9 cellular contexts compared by ENCODE assay signal in genomic region chr11:124586247-124586860, GRCh38. TPM values are rescaled to one million over a fixed set of nuclear protein-coding genes. Genes with fewer than 3 reads are reported as not detected.
DNase-seq lines count a peak whose midpoint lies in the region; ATAC-seq and TF ChIP-seq lines count a peak whose summit lies in the region.
"Had no signal": no experiment of that assay in that cellular context is flagged by ENCODE, and none has a peak within 500 bp of the region (broad histone marks: within the 10 kb centered on the region; RNA-seq: fewer than 3 reads in every experiment).

No MANE protein-coding gene starts in this region.

- no peak for TF ChIP-seq EP300 in esophagus muscularis mucosa (IDR thresholded peaks at IDR 0.05)

- DNase-seq in DMS153 treated with DMSO at 0.1 percent for 48 hours (lab: John Stamatoyannopoulos, UW; ENCODE audit: unreplicated experiment): peak; percentile 57
- peak; percentile 54 for DNase-seq in HEK293T (ENCODE audit: extremely low spot score)
- DNase-seq in NCI-H345 treated with DMSO at 0.1 percent for 48 hours (lab: John Stamatoyannopoulos, UW; ENCODE audit: unreplicated experiment): peak; percentile 12
- DNase-seq in activated CD4-positive, alpha-beta T cell treated with anti-CD3 and anti-CD28 coated beads, Interleukin-2, amount 50 U/mL, for 4 hours: peak; percentile 26 to 29
- DNase-seq in esophagus muscularis mucosa (ENCODE audit: extremely low spot score): no peak
- peak; percentile 67 for DNase-seq in nephron progenitor cell
- peak; percentile 65 to 80 for DNase-seq in aorta

- peaks cover 4% of the 10 kb centered on the region for H3K27me3 Mint-ChIP-seq in nephron progenitor cell (ENCODE audit: low read depth, poor library complexity)
- peaks cover 23% of the 10 kb centered on the region for H3K27me3 Mint-ChIP-seq in stimulated activated memory B cell treated with anti-CD40 and anti-IgM and Interleukin-4, amounts not matched to agents 10 μg/mL and 1 μg/mL and 100 μg/mL, for 72 hours

- H3K4me1 ChIP-seq in esophagus muscularis mucosa: no peaks in the 10 kb centered on the region
- no peaks in the 10 kb centered on the region for H3K4me1 ChIP-seq in aorta (ENCODE audit: control insufficient read depth in 1 of 2, insufficient read depth in 2 of 2, low read length in 2 of 2)

- 46% methylated on average over 3 of the region's 3 CpGs for WGBS in esophagus muscularis mucosa
- WGBS in aorta, 2 donors: 45 to 48% methylated on average over 3 of the region's 3 CpGs

- H3K9me3 ChIP-seq in esophagus muscularis mucosa (no peaks in the 10 kb centered on the region), aorta (ENCODE audit: control insufficient read depth, low read length) (no peaks in the 10 kb centered on the region)

- CTCF ChIA-PET in HEK293T (lab: Yijun Ruan, JAX): interaction anchor here (0.8 kb wide), 2 partner anchors 515 to 517 kb away, joined by 3 read pairs; no protein-coding TSS in a partner anchor

- H3K27ac ChIP-seq in esophagus muscularis mucosa (replicated peaks in 1 of 4) (no peak overlapping the region), aorta (ENCODE audit: low read depth in 1 of 2, low read length in 2 of 2) (no peak overlapping the region)

- no peaks in the 10 kb centered on the region for H3K36me3 Mint-ChIP-seq in nephron progenitor cell (ENCODE audit: low read depth)
- H3K36me3 Mint-ChIP-seq in stimulated activated memory B cell treated with anti-CD40 and anti-IgM and Interleukin-4, amounts not matched to agents 10 μg/mL and 1 μg/mL and 100 μg/mL, for 72 hours: no peaks in the 10 kb centered on the region

- no peaks in the 10 kb centered on the region for H3K36me3 ChIP-seq in esophagus muscularis mucosa
- H3K36me3 ChIP-seq in aorta (ENCODE audit: control insufficient read depth in 1 of 2, insufficient read depth in 2 of 2, low read length in 1 of 2): no peaks in the 10 kb centered on the region

- TF ChIP-seq POLR2A in esophagus muscularis mucosa (IDR thresholded peaks at IDR 0.05; ENCODE audit: low read depth): no peak

- TF ChIP-seq CTCF in esophagus muscularis mucosa (IDR thresholded peaks at IDR 0.05) (peak; percentile 40 to 60 (median 50)), nephron progenitor cell (IDR thresholded peaks at IDR 0.05) (peak; percentile 53)

- intact Hi-C loops in esophagus muscularis mucosa (cut with DNase I) (loop anchor here (10.0 kb wide), 1 partner anchor 512 kb away; no protein-coding TSS in a partner anchor), aorta (cut with DNase I) (loop anchor here (5.0 to 10.0 kb wide), 4 partner anchors 172 to 514 kb away; no protein-coding TSS in a partner anchor)

- H3K27ac Mint-ChIP-seq in nephron progenitor cell: no peak overlapping the region
- H3K27ac Mint-ChIP-seq in stimulated activated memory B cell treated with anti-CD40 and anti-IgM and Interleukin-4, amounts not matched to agents 10 μg/mL and 1 μg/mL and 100 μg/mL, for 72 hours: no peak overlapping the region

- POLR2A ChIA-PET in HEK293T (lab: Yijun Ruan, JAX): no interaction called here

- H3K4me3 ChIP-seq in esophagus muscularis mucosa: no peak overlapping the region
- H3K4me3 ChIP-seq in aorta (ENCODE audit: low read length in 2 of 2): no peak overlapping the region

- no peak overlapping the region for H3K4me3 Mint-ChIP-seq in nephron progenitor cell
- no peak overlapping the region for H3K4me3 Mint-ChIP-seq in stimulated activated memory B cell treated with anti-CD40 and anti-IgM and Interleukin-4, amounts not matched to agents 10 μg/mL and 1 μg/mL and 100 μg/mL, for 72 hours

- peaks cover 14% of the 10 kb centered on the region for H3K4me1 Mint-ChIP-seq in nephron progenitor cell
- no peaks in the 10 kb centered on the region for H3K4me1 Mint-ChIP-seq in stimulated activated memory B cell treated with anti-CD40 and anti-IgM and Interleukin-4, amounts not matched to agents 10 μg/mL and 1 μg/mL and 100 μg/mL, for 72 hours

- no peaks in the 10 kb centered on the region for H3K27me3 ChIP-seq in esophagus muscularis mucosa
- H3K27me3 ChIP-seq in aorta (ENCODE audit: control insufficient read depth in 1 of 2, insufficient read depth in 2 of 2, low read length in 1 of 2): no peaks in the 10 kb centered on the region

- H3K9me3 Mint-ChIP-seq in nephron progenitor cell: no peaks in the 10 kb centered on the region
- H3K9me3 Mint-ChIP-seq in stimulated activated memory B cell treated with anti-CD40 and anti-IgM and Interleukin-4, amounts not matched to agents 10 μg/mL and 1 μg/mL and 100 μg/mL, for 72 hours: no peaks in the 10 kb centered on the region

- ATAC-seq in aorta (ENCODE audit: low FRiP score): no peak
- no peak for ATAC-seq in stimulated activated memory B cell treated with anti-CD40 and anti-IgM and Interleukin-4, amounts not matched to agents 10 μg/mL and 1 μg/mL and 100 μg/mL, for 72 hours

TF ChIP-seq in HEK293T, 16 proteins besides CTCF, POLR2A, EP300 and RAD21:
- TF ChIP-seq TARDBP (IDR thresholded peaks at IDR 0.05) (no peak), FOXA1 (IDR thresholded peaks at IDR 0.05) (no peak), SUZ12 (IDR thresholded peaks at IDR 0.05) (no peak), SP1 (IDR thresholded peaks at IDR 0.05) (no peak), ELF4 (IDR thresholded peaks at IDR 0.05) (no peak), ZNF384 (IDR thresholded peaks at IDR 0.05) (no peak)
- TF ChIP-seq, protein P1, sequence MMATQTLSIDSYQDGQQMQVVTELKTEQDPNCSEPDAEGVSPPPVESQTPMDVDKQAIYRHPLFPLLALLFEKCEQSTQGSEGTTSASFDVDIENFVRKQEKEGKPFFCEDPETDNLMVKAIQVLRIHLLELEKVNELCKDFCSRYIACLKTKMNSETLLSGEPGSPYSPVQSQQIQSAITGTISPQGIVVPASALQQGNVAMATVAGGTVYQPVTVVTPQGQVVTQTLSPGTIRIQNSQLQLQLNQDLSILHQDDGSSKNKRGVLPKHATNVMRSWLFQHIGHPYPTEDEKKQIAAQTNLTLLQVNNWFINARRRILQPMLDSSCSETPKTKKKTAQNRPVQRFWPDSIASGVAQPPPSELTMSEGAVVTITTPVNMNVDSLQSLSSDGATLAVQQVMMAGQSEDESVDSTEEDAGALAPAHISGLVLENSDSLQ (IDR thresholded peaks at IDR 0.05): no peak

RNA-seq across cellular contexts. Expression of gene OR8A1, which starts 16.6 kb away (rescaled TPM):
- total RNA-seq in esophagus muscularis mucosa: not detected
- total RNA-seq in aorta: not detected
- polyA plus RNA-seq in aorta: not detected
- total RNA-seq: subcutaneous adipose tissue had no signal

RNA-seq across cellular contexts. Expression of gene PANX3, which starts 24.9 kb away (rescaled TPM):
- total RNA-seq in esophagus muscularis mucosa (not detected), aorta (not detected)
- not detected for polyA plus RNA-seq in aorta
- total RNA-seq: subcutaneous adipose tissue had no signal

RNA-seq across cellular contexts. Expression of gene TBRG1, which starts 36.3 kb away (rescaled TPM):
- 10 to 100 TPM; 32.0 to 50.9 (median 35.8) TPM for total RNA-seq in esophagus muscularis mucosa
- total RNA-seq in aorta: 10 to 100 TPM; 42.7 to 47.9 TPM
- polyA plus RNA-seq in aorta: 10 to 100 TPM; 20.5 to 65.4 TPM

RNA-seq across cellular contexts. Expression of gene OR8B12, which starts 42.9 kb away (rescaled TPM):
- total RNA-seq in esophagus muscularis mucosa (not detected), aorta (not detected)
- polyA plus RNA-seq in aorta: not detected
- total RNA-seq: subcutaneous adipose tissue had no signal
